In genomic region chr20:62475819-62476073, GRCh38 we compare ENCODE assay signal across 14 cellular contexts. TPM values are rescaled to one million over a fixed set of nuclear protein-coding genes. Genes with fewer than 3 reads are reported as not detected.
DNase-seq lines count a peak whose midpoint lies in the region; ATAC-seq and TF ChIP-seq lines count a peak whose summit lies in the region.
"Had no signal": no experiment of that assay in that cellular context is flagged by ENCODE, and none has a peak within 500 bp of the region (broad histone marks: within the 10 kb centered on the region; RNA-seq: fewer than 3 reads in every experiment).

Gene GATA5 (minus strand): TSS chr20:62475995. CDS start chr20:62475521, 474 bp downstream.

- no peak for TF ChIP-seq POLR2A in testis (IDR thresholded peaks at IDR 0.05)
- no peak for TF ChIP-seq POLR2A in GM18505 (IDR thresholded peaks at IDR 0.05; ENCODE audit: borderline replicate concordance, extremely low read depth, insufficient read depth, insufficient read length)

- DNase-seq in activated CD8-positive, alpha-beta memory T cell treated with anti-CD3 and anti-CD28 coated beads, Interleukin-2, amount 10 ng/mL, durations not matched to agents 7 days and 5 days, result no peak
- DNase-seq in activated CD8-positive, alpha-beta memory T cell treated with anti-CD3 and anti-CD28 coated beads for 24 hours, result no peak
- no peak for DNase-seq in coronary artery (ENCODE audit: low spot score)
- no peak for DNase-seq in memory B cell (ENCODE audit: low spot score in 2 of 2)
- no peak for DNase-seq in testis
- DNase-seq in amygdala (lab: John Stamatoyannopoulos, UW), result no peak
- no peak for DNase-seq in H4 (ENCODE audit: low spot score)
- DNase-seq: colonic mucosa, NCI-H2081 had no signal

- H3K36me3 Mint-ChIP-seq in activated CD8-positive, alpha-beta memory T cell treated with anti-CD3 and anti-CD28 coated beads, Interleukin-2, amount 10 ng/mL, durations not matched to agents 7 days and 5 days, result no peaks in the 10 kb centered on the region
- H3K36me3 Mint-ChIP-seq in memory B cell, result peaks cover 2% of the 10 kb centered on the region
- H3K36me3 Mint-ChIP-seq: IgD-negative memory B cell had no signal

- H3K36me3 ChIP-seq in testis (ENCODE audit: low read depth, missing control alignments), result no peaks in the 10 kb centered on the region
- H3K36me3 ChIP-seq: colonic mucosa had no signal

- no peaks in the 10 kb centered on the region for H3K9me3 ChIP-seq in testis
- H3K9me3 ChIP-seq: colonic mucosa had no signal

- no peaks in the 10 kb centered on the region for H3K9me3 Mint-ChIP-seq in activated CD8-positive, alpha-beta memory T cell treated with anti-CD3 and anti-CD28 coated beads, Interleukin-2, amount 10 ng/mL, durations not matched to agents 7 days and 5 days (ENCODE audit: low read depth)
- no peaks in the 10 kb centered on the region for H3K9me3 Mint-ChIP-seq in memory B cell
- H3K9me3 Mint-ChIP-seq: IgD-negative memory B cell, neural crest cell had no signal

- H3K27ac Mint-ChIP-seq in activated CD8-positive, alpha-beta memory T cell treated with anti-CD3 and anti-CD28 coated beads, Interleukin-2, amount 10 ng/mL, durations not matched to agents 7 days and 5 days, result peak within 1 kb of the TSS; percentile 36
- H3K27ac Mint-ChIP-seq in memory B cell, result peak within 1 kb of the TSS; percentile 85
- H3K27ac Mint-ChIP-seq: IgD-negative memory B cell had no signal

- intact Hi-C loops in testis (cut with DNase I; ENCODE audit: low total_unique reads), result no loop called here

- peak within 1 kb of the TSS; percentile 63 for H3K4me3 ChIP-seq in coronary artery
- H3K4me3 ChIP-seq in testis, result peak within 1 kb of the TSS; percentile 41 to 70
- H3K4me3 ChIP-seq: colonic mucosa had no signal

- ATAC-seq in activated CD8-positive, alpha-beta memory T cell treated with anti-CD3 and anti-CD28 coated beads, Interleukin-2, amount 10 ng/mL, durations not matched to agents 7 days and 5 days, result no peak
- no peak for ATAC-seq in memory B cell (ENCODE audit: low read depth)
- no peak for ATAC-seq in GM18505 (IDR thresholded peaks at IDR 0.05; ENCODE audit: unreplicated experiment)

- 0 to 5% methylated on average over 5 to 8 of the region's 36 CpGs for WGBS in testis, 2 donors

- peaks cover 57% of the 10 kb centered on the region for H3K27me3 Mint-ChIP-seq in activated CD8-positive, alpha-beta memory T cell treated with anti-CD3 and anti-CD28 coated beads, Interleukin-2, amount 10 ng/mL, durations not matched to agents 7 days and 5 days
- H3K27me3 Mint-ChIP-seq in memory B cell, result peaks cover 32% of the 10 kb centered on the region

- TF ChIP-seq CTCF in coronary artery (IDR thresholded peaks at IDR 0.05) (no peak), testis (IDR thresholded peaks at IDR 0.05) (no peak)

- peaks cover 1% of the 10 kb centered on the region for H3K4me1 Mint-ChIP-seq in activated CD8-positive, alpha-beta memory T cell treated with anti-CD3 and anti-CD28 coated beads, Interleukin-2, amount 10 ng/mL, durations not matched to agents 7 days and 5 days
- peaks cover 8% of the 10 kb centered on the region for H3K4me1 Mint-ChIP-seq in memory B cell
- H3K4me1 Mint-ChIP-seq: neural crest cell had no signal

- no peak within 1 kb of the TSS for H3K4me3 Mint-ChIP-seq in activated CD8-positive, alpha-beta memory T cell treated with anti-CD3 and anti-CD28 coated beads, Interleukin-2, amount 10 ng/mL, durations not matched to agents 7 days and 5 days
- H3K4me3 Mint-ChIP-seq in memory B cell, result peak within 1 kb of the TSS; percentile 62

- H3K4me1 ChIP-seq in testis, result peaks cover 7% of the 10 kb centered on the region
- H3K4me1 ChIP-seq: colonic mucosa had no signal

- no peaks in the 10 kb centered on the region for H3K27me3 ChIP-seq in testis

- H3K27ac ChIP-seq in coronary artery (no peak within 1 kb of the TSS), testis (peak within 1 kb of the TSS; percentile 32 to 55)
- H3K27ac ChIP-seq: 22Rv1, colonic mucosa had no signal

- CTCF ChIA-PET in activated CD8-positive, alpha-beta memory T cell treated with anti-CD3 and anti-CD28 coated beads, Interleukin-2, amount 10 ng/mL, durations not matched to agents 7 days and 5 days (lab: Charles Lee), result no interaction called here

RNA-seq across cellular contexts. Expression of gene GATA5, which starts in this region (rescaled TPM):
- not detected for total RNA-seq in activated CD8-positive, alpha-beta memory T cell treated with anti-CD3 and anti-CD28 coated beads, Interleukin-2, amount 10 ng/mL, durations not matched to agents 7 days and 5 days
- total RNA-seq in testis, result 10 to 100 TPM; 54.5 to 70.6 TPM
- polyA plus RNA-seq in testis (ENCODE audit: insufficient read depth, low read depth, low replicate concordance), result 19.0 TPM
- 0.10 and 0.41 TPM in 2 replicates for total RNA-seq in H4 (2014; rRNA removed; shearing (Covaris generic))
- total RNA-seq: neural crest cell, subcutaneous adipose tissue had no signal
- polyA plus RNA-seq: IgD-negative memory B cell had no signal

Comparison
In these comparisons a context has a peak if more than half of its experiments do, and no peak if none do; other contexts are left out.
1. RNA of gene GATA5 (total RNA-seq): 54.5 to 70.6 TPM in testis; 0.10 to 0.41 TPM in H4 and not detected in activated CD8-positive, alpha-beta memory T cell treated with anti-CD3 and anti-CD28 coated beads, Interleukin-2, amount 10 ng/mL, durations not matched to agents 7 days and 5 days; every median in the first group is over 10 times any median in the second.
2. H3K27ac ChIP-seq: peak in testis (2 of 2); none in coronary artery (0 of 2).